Comparison of ENCODE assay signal across 1 cellular context in the genomic region with DNA sequence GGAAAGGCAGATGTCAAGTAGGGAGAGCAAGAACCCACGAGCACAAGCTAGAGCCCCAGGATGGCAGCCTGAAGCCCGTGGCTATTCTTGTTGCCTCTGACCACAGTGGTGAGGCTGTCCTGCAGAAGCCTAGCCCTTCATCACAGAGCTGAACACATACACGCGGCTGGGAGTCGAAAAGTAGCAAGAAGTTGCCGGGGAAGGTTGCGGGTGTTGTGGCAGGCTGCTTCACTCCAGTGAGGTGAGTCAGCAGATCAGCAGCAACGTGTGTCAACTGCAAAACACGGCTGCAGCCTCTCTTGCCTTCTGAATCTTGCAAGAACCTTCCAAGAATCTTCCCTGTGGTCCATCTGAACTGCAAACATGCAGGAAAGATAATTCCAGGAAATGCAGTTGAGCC.
TF ChIP-seq lines count a peak whose summit lies in the region.

No MANE protein-coding gene starts in this region.

TF ChIP-seq in K562, 482 proteins besides CTCF, POLR2A, EP300 and RAD21 (continued from another document and continues in another):
- TF ChIP-seq, protein P1, sequence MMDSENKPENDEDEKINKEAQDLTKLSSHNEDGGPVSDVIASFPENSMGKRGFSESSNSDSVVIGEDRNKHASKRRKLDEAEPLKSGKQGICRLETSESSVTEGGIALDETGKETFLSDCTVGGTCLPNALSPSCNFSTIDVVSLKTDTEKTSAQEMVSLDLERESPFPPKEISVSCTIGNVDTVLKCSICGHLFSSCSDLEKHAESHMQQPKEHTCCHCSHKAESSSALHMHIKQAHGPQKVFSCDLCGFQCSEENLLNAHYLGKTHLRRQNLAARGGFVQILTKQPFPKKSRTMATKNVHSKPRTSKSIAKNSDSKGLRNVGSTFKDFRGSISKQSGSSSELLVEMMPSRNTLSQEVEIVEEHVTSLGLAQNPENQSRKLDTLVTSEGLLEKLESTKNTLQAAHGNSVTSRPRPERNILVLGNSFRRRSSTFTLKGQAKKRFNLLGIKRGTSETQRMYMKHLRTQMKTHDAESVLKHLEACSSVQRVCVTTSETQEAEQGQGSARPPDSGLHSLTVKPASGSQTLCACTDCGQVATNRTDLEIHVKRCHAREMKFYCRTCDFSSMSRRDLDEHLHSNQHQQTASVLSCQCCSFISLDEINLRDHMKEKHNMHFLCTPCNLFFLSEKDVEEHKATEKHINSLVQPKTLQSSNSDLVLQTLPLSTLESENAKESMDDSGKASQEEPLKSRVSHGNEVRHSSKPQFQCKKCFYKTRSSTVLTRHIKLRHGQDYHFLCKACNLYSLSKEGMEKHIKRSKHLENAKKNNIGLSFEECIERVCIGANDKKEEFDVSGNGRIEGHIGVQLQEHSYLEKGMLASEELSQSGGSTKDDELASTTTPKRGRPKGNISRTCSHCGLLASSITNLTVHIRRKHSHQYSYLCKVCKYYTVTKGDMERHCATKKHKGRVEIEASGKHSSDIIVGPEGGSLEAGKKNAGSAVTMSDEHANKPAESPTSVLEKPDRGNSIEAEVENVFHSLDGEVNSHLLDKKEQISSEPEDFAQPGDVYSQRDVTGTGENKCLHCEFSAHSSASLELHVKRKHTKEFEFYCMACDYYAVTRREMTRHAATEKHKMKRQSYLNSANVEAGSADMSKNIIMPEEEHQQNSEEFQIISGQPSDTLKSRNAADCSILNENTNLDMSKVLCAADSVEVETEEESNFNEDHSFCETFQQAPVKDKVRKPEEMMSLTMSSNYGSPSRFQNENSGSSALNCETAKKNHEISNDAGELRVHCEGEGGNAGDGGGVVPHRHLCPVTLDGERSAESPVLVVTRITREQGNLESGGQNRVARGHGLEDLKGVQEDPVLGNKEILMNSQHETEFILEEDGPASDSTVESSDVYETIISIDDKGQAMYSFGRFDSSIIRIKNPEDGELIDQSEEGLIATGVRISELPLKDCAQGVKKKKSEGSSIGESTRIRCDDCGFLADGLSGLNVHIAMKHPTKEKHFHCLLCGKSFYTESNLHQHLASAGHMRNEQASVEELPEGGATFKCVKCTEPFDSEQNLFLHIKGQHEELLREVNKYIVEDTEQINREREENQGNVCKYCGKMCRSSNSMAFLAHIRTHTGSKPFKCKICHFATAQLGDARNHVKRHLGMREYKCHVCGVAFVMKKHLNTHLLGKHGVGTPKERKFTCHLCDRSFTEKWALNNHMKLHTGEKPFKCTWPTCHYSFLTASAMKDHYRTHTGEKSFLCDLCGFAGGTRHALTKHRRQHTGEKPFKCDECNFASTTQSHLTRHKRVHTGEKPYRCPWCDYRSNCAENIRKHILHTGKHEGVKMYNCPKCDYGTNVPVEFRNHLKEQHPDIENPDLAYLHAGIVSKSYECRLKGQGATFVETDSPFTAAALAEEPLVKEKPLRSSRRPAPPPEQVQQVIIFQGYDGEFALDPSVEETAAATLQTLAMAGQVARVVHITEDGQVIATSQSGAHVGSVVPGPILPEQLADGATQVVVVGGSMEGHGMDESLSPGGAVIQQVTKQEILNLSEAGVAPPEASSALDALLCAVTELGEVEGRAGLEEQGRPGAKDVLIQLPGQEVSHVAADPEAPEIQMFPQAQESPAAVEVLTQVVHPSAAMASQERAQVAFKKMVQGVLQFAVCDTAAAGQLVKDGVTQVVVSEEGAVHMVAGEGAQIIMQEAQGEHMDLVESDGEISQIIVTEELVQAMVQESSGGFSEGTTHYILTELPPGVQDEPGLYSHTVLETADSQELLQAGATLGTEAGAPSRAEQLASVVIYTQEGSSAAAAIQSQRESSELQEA (IDR thresholded peaks at IDR 0.05; ENCODE audit: low read depth), result no peak
- no peak for TF ChIP-seq ZNF282 (CRISPR knock-in tag; IDR thresholded peaks at IDR 0.05)
- TF ChIP-seq, protein P2, sequence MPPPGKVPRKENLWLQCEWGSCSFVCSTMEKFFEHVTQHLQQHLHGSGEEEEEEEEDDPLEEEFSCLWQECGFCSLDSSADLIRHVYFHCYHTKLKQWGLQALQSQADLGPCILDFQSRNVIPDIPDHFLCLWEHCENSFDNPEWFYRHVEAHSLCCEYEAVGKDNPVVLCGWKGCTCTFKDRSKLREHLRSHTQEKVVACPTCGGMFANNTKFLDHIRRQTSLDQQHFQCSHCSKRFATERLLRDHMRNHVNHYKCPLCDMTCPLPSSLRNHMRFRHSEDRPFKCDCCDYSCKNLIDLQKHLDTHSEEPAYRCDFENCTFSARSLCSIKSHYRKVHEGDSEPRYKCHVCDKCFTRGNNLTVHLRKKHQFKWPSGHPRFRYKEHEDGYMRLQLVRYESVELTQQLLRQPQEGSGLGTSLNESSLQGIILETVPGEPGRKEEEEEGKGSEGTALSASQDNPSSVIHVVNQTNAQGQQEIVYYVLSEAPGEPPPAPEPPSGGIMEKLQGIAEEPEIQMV (tag; conservative IDR thresholded peaks at IDR 0.05; ENCODE audit: low read depth), result no peak
- TF ChIP-seq BRD4 (IDR thresholded peaks at IDR 0.05), result no peak
- TF ChIP-seq ZNF318 (IDR thresholded peaks at IDR 0.05; ENCODE audit: borderline replicate concordance in 1 of 2, low read depth in 1 of 2), result no peak
- TF ChIP-seq, protein P3, sequence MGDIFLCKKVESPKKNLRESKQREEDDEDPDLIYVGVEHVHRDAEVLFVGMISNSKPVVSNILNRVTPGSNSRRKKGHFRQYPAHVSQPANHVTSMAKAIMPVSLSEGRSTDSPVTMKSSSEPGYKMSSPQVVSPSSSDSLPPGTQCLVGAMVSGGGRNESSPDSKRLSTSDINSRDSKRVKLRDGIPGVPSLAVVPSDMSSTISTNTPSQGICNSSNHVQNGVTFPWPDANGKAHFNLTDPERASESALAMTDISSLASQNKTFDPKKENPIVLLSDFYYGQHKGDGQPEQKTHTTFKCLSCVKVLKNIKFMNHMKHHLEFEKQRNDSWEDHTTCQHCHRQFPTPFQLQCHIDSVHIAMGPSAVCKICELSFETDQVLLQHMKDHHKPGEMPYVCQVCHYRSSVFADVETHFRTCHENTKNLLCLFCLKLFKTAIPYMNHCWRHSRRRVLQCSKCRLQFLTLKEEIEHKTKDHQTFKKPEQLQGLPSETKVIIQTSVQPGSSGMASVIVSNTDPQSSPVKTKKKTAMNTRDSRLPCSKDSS (IDR thresholded peaks at IDR 0.05; ENCODE audit: low read depth, partially characterized antibody), result no peak
- no peak for TF ChIP-seq DIDO1 (tag; IDR thresholded peaks at IDR 0.05; ENCODE audit: low read depth)
- TF ChIP-seq ZNF830 (CRISPR knock-in tag; IDR thresholded peaks at IDR 0.05), result no peak
- TF ChIP-seq UBTF (IDR thresholded peaks at IDR 0.05; ENCODE audit: borderline replicate concordance in 1 of 2, low read depth in 2 of 2, low read length in 2 of 2), result no peak
- no peak for TF ChIP-seq PHB2 (IDR thresholded peaks at IDR 0.05; ENCODE audit: low read depth)
- no peak for TF ChIP-seq MYC (IDR thresholded peaks at IDR 0.05; ENCODE audit: low read depth, low read length)
- no peak for TF ChIP-seq MYC (CRISPR knock-in tag; IDR thresholded peaks at IDR 0.05; ENCODE audit: borderline replicate concordance, low read depth)
- TF ChIP-seq ZZZ3 (IDR thresholded peaks at IDR 0.05), result no peak
- TF ChIP-seq ADNP (tag; IDR thresholded peaks at IDR 0.05), result no peak
- no peak for TF ChIP-seq CEBPB (tag; IDR thresholded peaks at IDR 0.05)
- TF ChIP-seq CREB1 (IDR thresholded peaks at IDR 0.05), result no peak
- TF ChIP-seq CREB1 (CRISPR knock-in tag; IDR thresholded peaks at IDR 0.05), result no peak
- TF ChIP-seq ZNF133 (CRISPR knock-in tag; IDR thresholded peaks at IDR 0.05), result no peak
- TF ChIP-seq FOXO4 (CRISPR knock-in tag; IDR thresholded peaks at IDR 0.05), result no peak
- TF ChIP-seq RAD51 (IDR thresholded peaks at IDR 0.05; ENCODE audit: borderline replicate concordance, low read depth), result no peak
- TF ChIP-seq MLX (CRISPR knock-in tag; conservative IDR thresholded peaks at IDR 0.05), result no peak
- no peak for TF ChIP-seq MTA2 (IDR thresholded peaks at IDR 0.05; ENCODE audit: low read depth)
- TF ChIP-seq KLF6 (CRISPR knock-in tag; IDR thresholded peaks at IDR 0.05; ENCODE audit: borderline replicate concordance), result no peak
- TF ChIP-seq TRIM28 (IDR thresholded peaks at IDR 0.05), result no peak
- no peak for TF ChIP-seq NRF1 (conservative IDR thresholded peaks at IDR 0.05 in 1 of 2, IDR thresholded peaks at IDR 0.05 in 1 of 2)
- TF ChIP-seq, protein P4, sequence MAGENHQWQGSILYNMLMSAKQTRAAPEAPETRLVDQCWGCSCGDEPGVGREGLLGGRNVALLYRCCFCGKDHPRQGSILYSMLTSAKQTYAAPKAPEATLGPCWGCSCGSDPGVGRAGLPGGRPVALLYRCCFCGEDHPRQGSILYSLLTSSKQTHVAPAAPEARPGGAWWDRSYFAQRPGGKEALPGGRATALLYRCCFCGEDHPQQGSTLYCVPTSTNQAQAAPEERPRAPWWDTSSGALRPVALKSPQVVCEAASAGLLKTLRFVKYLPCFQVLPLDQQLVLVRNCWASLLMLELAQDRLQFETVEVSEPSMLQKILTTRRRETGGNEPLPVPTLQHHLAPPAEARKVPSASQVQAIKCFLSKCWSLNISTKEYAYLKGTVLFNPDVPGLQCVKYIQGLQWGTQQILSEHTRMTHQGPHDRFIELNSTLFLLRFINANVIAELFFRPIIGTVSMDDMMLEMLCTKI (IDR thresholded peaks at IDR 0.05; ENCODE audit: partially characterized antibody), result no peak
- 0 out of 2 replicates have a peak, but pooled peaks have one; percentile 20 for TF ChIP-seq CTBP1 (IDR thresholded peaks at IDR 0.05; ENCODE audit: borderline replicate concordance)
